In the genomic region with DNA sequence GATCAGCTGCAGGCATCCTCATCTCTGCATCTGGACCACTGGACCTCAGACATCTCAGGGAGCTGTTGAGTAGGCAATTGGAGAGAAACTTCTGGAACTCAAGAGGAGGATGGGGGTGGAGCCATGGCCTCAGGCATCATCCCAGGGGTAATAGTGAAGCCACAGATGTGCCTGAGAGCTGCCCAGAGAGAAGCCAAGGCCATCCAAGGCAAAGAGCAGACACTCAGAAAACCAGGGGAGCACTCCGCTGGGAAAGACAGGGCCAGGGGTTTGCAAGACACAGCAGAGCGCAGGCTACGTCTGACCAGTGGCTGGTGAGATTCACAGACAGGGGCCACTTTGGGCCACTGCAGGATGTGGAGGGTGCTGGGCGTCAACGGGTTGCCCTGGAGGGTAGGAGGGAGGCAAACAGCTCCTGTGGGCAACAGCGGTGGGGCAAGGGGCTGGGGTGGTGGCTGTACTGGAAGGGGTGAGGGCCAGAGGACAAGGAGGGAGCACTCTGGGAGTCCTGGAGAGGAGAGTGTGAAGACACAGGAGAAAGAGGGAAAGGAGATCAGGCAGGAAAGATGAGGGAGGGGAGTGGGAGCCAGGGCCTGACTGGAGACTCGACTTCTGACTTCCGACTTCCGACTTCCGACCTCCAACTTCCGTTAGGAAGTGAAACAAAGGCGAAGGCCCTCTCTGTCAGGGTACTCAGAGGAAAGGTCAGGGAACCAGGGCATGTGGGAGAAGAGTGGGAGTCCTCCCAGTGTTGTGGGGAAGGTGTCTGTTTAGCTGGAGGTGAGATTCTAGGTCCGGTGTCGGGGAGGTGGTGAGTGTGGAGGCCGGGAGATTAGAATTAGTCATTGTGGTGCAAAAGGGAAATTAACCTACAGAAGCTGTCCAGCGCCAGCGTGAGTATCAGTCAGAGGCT, we compare ENCODE assay signal across 1 cellular context.
TF ChIP-seq lines count a peak whose summit lies in the region.

No MANE protein-coding gene starts in this region.

TF ChIP-seq in GM23338, 12 proteins besides CTCF, POLR2A, EP300 and RAD21 (continued from another document):
- TF ChIP-seq, protein P1, sequence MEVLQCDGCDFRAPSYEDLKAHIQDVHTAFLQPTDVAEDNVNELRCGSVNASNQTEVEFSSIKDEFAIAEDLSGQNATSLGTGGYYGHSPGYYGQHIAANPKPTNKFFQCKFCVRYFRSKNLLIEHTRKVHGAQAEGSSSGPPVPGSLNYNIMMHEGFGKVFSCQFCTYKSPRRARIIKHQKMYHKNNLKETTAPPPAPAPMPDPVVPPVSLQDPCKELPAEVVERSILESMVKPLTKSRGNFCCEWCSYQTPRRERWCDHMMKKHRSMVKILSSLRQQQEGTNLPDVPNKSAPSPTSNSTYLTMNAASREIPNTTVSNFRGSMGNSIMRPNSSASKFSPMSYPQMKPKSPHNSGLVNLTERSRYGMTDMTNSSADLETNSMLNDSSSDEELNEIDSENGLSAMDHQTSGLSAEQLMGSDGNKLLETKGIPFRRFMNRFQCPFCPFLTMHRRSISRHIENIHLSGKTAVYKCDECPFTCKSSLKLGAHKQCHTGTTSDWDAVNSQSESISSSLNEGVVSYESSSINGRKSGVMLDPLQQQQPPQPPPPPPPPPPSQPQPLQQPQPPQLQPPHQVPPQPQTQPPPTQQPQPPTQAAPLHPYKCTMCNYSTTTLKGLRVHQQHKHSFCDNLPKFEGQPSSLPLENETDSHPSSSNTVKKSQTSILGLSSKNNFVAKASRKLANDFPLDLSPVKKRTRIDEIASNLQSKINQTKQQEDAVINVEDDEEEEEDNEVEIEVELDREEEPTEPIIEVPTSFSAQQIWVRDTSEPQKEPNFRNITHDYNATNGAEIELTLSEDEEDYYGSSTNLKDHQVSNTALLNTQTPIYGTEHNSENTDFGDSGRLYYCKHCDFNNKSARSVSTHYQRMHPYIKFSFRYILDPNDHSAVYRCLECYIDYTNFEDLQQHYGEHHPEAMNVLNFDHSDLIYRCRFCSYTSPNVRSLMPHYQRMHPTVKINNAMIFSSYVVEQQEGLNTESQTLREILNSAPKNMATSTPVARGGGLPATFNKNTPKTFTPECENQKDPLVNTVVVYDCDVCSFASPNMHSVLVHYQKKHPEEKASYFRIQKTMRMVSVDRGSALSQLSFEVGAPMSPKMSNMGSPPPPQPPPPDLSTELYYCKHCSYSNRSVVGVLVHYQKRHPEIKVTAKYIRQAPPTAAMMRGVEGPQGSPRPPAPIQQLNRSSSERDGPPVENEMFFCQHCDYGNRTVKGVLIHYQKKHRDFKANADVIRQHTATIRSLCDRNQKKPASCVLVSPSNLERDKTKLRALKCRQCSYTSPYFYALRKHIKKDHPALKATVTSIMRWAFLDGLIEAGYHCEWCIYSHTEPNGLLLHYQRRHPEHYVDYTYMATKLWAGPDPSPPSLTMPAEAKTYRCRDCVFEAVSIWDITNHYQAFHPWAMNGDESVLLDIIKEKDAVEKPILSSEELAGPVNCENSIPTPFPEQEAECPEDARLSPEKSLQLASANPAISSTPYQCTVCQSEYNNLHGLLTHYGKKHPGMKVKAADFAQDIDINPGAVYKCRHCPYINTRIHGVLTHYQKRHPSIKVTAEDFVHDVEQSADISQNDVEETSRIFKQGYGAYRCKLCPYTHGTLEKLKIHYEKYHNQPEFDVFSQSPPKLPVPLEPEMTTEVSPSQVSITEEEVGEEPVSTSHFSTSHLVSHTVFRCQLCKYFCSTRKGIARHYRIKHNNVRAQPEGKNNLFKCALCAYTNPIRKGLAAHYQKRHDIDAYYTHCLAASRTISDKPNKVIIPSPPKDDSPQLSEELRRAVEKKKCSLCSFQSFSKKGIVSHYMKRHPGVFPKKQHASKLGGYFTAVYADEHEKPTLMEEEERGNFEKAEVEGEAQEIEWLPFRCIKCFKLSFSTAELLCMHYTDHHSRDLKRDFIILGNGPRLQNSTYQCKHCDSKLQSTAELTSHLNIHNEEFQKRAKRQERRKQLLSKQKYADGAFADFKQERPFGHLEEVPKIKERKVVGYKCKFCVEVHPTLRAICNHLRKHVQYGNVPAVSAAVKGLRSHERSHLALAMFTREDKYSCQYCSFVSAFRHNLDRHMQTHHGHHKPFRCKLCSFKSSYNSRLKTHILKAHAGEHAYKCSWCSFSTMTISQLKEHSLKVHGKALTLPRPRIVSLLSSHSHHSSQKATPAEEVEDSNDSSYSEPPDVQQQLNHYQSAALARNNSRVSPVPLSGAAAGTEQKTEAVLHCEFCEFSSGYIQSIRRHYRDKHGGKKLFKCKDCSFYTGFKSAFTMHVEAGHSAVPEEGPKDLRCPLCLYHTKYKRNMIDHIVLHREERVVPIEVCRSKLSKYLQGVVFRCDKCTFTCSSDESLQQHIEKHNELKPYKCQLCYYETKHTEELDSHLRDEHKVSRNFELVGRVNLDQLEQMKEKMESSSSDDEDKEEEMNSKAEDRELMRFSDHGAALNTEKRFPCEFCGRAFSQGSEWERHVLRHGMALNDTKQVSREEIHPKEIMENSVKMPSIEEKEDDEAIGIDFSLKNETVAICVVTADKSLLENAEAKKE (CRISPR knock-in tag; IDR thresholded peaks at IDR 0.05): no peak
- TF ChIP-seq, protein P2, sequence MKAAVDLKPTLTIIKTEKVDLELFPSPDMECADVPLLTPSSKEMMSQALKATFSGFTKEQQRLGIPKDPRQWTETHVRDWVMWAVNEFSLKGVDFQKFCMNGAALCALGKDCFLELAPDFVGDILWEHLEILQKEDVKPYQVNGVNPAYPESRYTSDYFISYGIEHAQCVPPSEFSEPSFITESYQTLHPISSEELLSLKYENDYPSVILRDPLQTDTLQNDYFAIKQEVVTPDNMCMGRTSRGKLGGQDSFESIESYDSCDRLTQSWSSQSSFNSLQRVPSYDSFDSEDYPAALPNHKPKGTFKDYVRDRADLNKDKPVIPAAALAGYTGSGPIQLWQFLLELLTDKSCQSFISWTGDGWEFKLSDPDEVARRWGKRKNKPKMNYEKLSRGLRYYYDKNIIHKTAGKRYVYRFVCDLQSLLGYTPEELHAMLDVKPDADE (IDR thresholded peaks at IDR 0.05): no peak
